ENCODE assay signal across 16 cellular contexts in genomic region chr20:40462600-40462999, GRCh38.
"Had no signal": no experiment of that assay in that cellular context is flagged by ENCODE, and none has a peak within 500 bp of the region (broad histone marks: within the 10 kb centered on the region; RNA-seq: fewer than 3 reads in every experiment).

No MANE protein-coding gene starts in this region.

- H3K27ac ChIP-seq: brain microvascular endothelial cell, foreskin keratinocyte, right lobe of liver had no signal

- H3K36me3 ChIP-seq: brain microvascular endothelial cell, esophagus squamous epithelium, right lobe of liver had no signal

- H3K27me3 ChIP-seq: brain microvascular endothelial cell, esophagus squamous epithelium, foreskin keratinocyte, right lobe of liver had no signal

- DNase-seq: activated CD4-positive, alpha-beta T cell treated with anti-CD3 and anti-CD28 coated beads, Interleukin-2, amount 50 U/mL, for 4 hours; activated CD4-positive, CD25-positive, alpha-beta regulatory T cell treated with anti-CD3 and anti-CD28 coated beads, Interleukin-2, amount 50 U/mL, for 72 hours; activated effector memory CD4-positive, alpha-beta T cell treated with anti-CD3 and anti-CD28 coated beads, Interleukin-2, amount 50 U/mL, for 16 hours; activated T-cell treated with anti-CD3 and anti-CD28 coated beads, Interleukin-2, amount 50 U/mL, for 4 hours; brain microvascular endothelial cell; cerebellar nuclear complex; esophagus squamous epithelium; foreskin keratinocyte; immature natural killer cell; left colon; naive thymus-derived CD8-positive, alpha-beta T cell; stimulated activated CD4-positive, alpha-beta T cell treated with anti-CD3 and anti-CD28 coated beads, Interleukin-2, amount 100 ng/mL, for 48 hours; stimulated activated naive CD4-positive, alpha-beta T cell treated with Interleukin-2 at 50 U/mL for 16 hours; T-helper 2 cell had no signal

- H3K4me1 ChIP-seq: foreskin keratinocyte, right lobe of liver had no signal

- H3K4me3 ChIP-seq: esophagus squamous epithelium, lung, right lobe of liver had no signal

- H3K9me3 ChIP-seq: esophagus squamous epithelium, right lobe of liver had no signal
